7 cellular contexts compared by ENCODE assay signal in genomic region chr3:133930341-133930933, GRCh38. TPM values are rescaled to one million over a fixed set of nuclear protein-coding genes. Genes with fewer than 3 reads are reported as not detected.
DNase-seq lines count a peak whose midpoint lies in the region; ATAC-seq, FAIRE-seq and TF ChIP-seq lines count a peak whose summit lies in the region.

No MANE protein-coding gene starts in this region.

- intact Hi-C loops in stomach (cut with DNase I; ENCODE audit: low total_unique reads) = no loop called here

- no peak overlapping the region for H3K4me3 ChIP-seq in GM12865 (ENCODE audit: low read depth, low read length)
- H3K4me3 ChIP-seq in gastroesophageal sphincter = no peak overlapping the region
- no peak overlapping the region for H3K4me3 ChIP-seq in stomach

- no peaks in the 10 kb centered on the region for H3K9me3 ChIP-seq in gastroesophageal sphincter
- no peaks in the 10 kb centered on the region for H3K9me3 ChIP-seq in stomach

- no peak for TF ChIP-seq POLR2A in gastroesophageal sphincter (IDR thresholded peaks at IDR 0.05)
- no peak for TF ChIP-seq POLR2A in stomach (IDR thresholded peaks at IDR 0.05)

- H3K27me3 ChIP-seq in gastroesophageal sphincter (no peaks in the 10 kb centered on the region), stomach (peaks cover 0 to 12% (median 0%) of the 10 kb centered on the region in 3 donors)

- H3K27ac ChIP-seq in gastroesophageal sphincter (no peak overlapping the region), stomach (no peak overlapping the region)

- H3K4me1 ChIP-seq in gastroesophageal sphincter (peaks cover 0 to 18% (median 4%) of the 10 kb centered on the region in 3 donors), stomach (peaks cover 0 to 15% (median 9%) of the 10 kb centered on the region in 4 donors)

- whole genome bisulfite sequencing in gastroesophageal sphincter (ENCODE audit: low coverage in 1 of 2), 2 donors = 100% methylated on average over 1 of the region's 1 CpG; no CpG with 5 or more reads in 1 of the 2 donors
- WGBS in stomach, 5 donors = 74 to 91% (median 81%) methylated on average over 1 of the region's 1 CpG

- DNase-seq in GM12865 (ENCODE audit: low read depth) = peak; percentile 59
- peak; percentile 8 for DNase-seq in NCI-H1417 treated with DMSO at 0.1 percent for 48 hours (lab: John Stamatoyannopoulos, UW)
- DNase-seq in stomach = no peak
- no peak for DNase-seq in HPDE6-E6E7 (ENCODE audit: extremely low spot score)

- TF ChIP-seq CTCF in GM12865 (IDR thresholded peaks at IDR 0.05; ENCODE audit: insufficient read depth, low read depth, low read length, missing control alignments) = peak; percentile 54
- TF ChIP-seq CTCF in gastroesophageal sphincter (IDR thresholded peaks at IDR 0.05) = peak in 3 of 4 experiments; percentile 54 to 58 (median 57)
- TF ChIP-seq CTCF in stomach (IDR thresholded peaks at IDR 0.05) = peak in 4 of 7 experiments; percentile 24 to 44 (median 36)

- TF ChIP-seq EP300 in gastroesophageal sphincter (IDR thresholded peaks at IDR 0.05) (no peak), stomach (IDR thresholded peaks at IDR 0.05) (no peak)

- FAIRE-seq in TTC549 (lab: Jason Lieb, UNC) = peak; percentile 89

- H3K36me3 ChIP-seq in gastroesophageal sphincter (no peaks in the 10 kb centered on the region), stomach (no peaks in the 10 kb centered on the region)

- ATAC-seq in gastroesophageal sphincter (no peak), GM18868 (IDR thresholded peaks at IDR 0.05; ENCODE audit: unreplicated experiment) (no peak)

RNA-seq across cellular contexts. Expression of gene RAB6B, which starts 34.8 kb away (rescaled TPM):
- total RNA-seq in gastroesophageal sphincter (10 to 100 TPM in 2 of 4 donors, 1 to 10 TPM in 2; 5.0 to 16.1 (median 8.7) TPM), stomach (1 to 10 TPM in 3 of 5 donors, under 1 TPM in 2; 0.58 to 6.1 (median 1.2) TPM)
- 1 to 10 TPM; 1.9 to 7.5 (median 1.9) TPM for polyA plus RNA-seq in stomach

Comparison
In these comparisons a context has a peak if more than half of its experiments do, and no peak if none do; other contexts are left out.
1. DNase-seq: peak in GM12865 (single experiment) and NCI-H1417 treated with DMSO at 0.1 percent for 48 hours (single experiment); none in stomach (single experiment) and HPDE6-E6E7 (single experiment).
2. Peak in every context shown above with its lines, with median percentiles within 50 percentile points of each other: CTCF ChIP-seq.